ENCODE assay signal across 9 cellular contexts in the genomic region with DNA sequence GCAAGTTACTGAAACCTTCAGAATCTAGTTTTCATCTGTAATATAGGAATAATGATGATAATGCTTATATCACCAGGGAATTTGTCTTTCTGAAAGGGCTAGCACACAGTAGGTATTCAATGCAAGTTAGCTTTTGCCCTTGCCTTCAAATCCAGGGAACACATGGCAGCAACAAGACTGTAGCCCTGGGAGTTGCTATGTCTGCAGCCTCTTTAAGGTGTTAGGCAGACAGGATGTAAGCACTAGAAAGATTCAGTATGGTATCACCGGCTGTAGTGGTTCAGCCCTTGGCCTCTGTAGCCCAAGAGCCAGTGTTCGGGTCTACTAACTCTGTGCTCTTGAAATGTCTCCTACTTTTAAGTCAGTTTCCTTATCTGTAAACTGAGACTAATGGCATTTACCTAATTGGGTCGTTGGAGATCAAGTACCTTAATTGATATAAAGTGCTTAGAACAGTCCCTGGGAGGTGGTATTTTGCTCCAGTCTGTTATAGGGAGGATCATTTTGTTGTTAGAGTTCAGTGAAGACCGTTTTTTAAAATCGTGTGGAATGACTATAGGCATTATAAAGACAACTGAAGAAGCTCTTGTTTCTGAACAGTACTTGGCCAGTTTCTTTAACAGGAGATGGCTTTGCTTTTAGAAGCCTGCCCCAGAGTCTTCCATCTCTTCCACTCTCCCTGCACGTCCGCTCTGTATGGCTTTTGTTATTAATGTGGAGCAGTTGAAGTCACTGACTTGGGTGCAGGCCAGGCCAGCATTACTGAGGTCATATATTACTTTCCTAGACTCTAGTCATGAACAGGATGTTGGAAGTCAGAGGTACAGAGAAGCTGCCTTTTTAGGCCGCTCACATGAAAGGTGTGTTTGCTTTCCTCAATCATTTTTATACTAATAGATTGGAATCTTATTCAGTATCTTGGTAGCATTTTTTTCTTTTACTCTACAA. TPM values are rescaled to one million over a fixed set of nuclear protein-coding genes. Genes with fewer than 3 reads are reported as not detected.
DNase-seq lines count a peak whose midpoint lies in the region; ATAC-seq and TF ChIP-seq lines count a peak whose summit lies in the region.
"Had no signal": no experiment of that assay in that cellular context is flagged by ENCODE, and none has a peak within 500 bp of the region (broad histone marks: within the 10 kb centered on the region; RNA-seq: fewer than 3 reads in every experiment).

No MANE protein-coding gene starts in this region.

- H3K4me3 Mint-ChIP-seq in CD8-positive, alpha-beta memory T cell, result no peak overlapping the region

- peaks cover 0 to 3% of the 10 kb centered on the region in 2 donors for H3K27me3 Mint-ChIP-seq in CD8-positive, alpha-beta memory T cell

- DNase-seq in left cardiac atrium, result peak; percentile 88
- peak; percentile 96 for DNase-seq in sigmoid colon
- DNase-seq in NCI-H1092 treated with DMSO at 0.1 percent for 48 hours (lab: John Stamatoyannopoulos, UW), result no peak
- DNase-seq in CD8-positive, alpha-beta memory T cell, result no peak
- DNase-seq in GM13977 (ENCODE audit: low spot score), result no peak

- no peak for TF ChIP-seq EP300 in sigmoid colon (IDR thresholded peaks at IDR 0.05)

- peaks cover 0 to 3% (median 0%) of the 10 kb centered on the region in 5 donors for H3K9me3 Mint-ChIP-seq in CD8-positive, alpha-beta memory T cell

- peaks cover 0 to 97% (median 89%) of the 10 kb centered on the region in 4 donors for H3K4me1 ChIP-seq in sigmoid colon
- no peaks in the 10 kb centered on the region for H3K4me1 ChIP-seq in CD8-positive, alpha-beta memory T cell (ENCODE audit: insufficient read depth, low read length)

- H3K4me3 ChIP-seq in sigmoid colon, result peak overlapping the region in 1 of 4 donors; percentile 7
- no peak overlapping the region for H3K4me3 ChIP-seq in CD8-positive, alpha-beta memory T cell (ENCODE audit: low read length)

- TF ChIP-seq POLR2A in sigmoid colon (IDR thresholded peaks at IDR 0.05), result no peak

- H3K27me3 ChIP-seq in sigmoid colon, result no peaks in the 10 kb centered on the region
- no peaks in the 10 kb centered on the region for H3K27me3 ChIP-seq in CD8-positive, alpha-beta memory T cell (ENCODE audit: insufficient read depth, low read length, poor library complexity, severe bottlenecking)

- POLR2A ChIA-PET in CD8-positive, alpha-beta memory T cell (lab: Charles Lee), result no interaction called here

- H3K9me3 ChIP-seq in sigmoid colon, result no peaks in the 10 kb centered on the region
- no peaks in the 10 kb centered on the region for H3K9me3 ChIP-seq in CD8-positive, alpha-beta memory T cell (ENCODE audit: low read length)

- 24 to 42% methylated on average over 8 of the region's 8 CpGs for WGBS in sigmoid colon, 2 donors

- in situ Hi-C loops in GM13977 (cut with MboI; ENCODE audit: low pct_unique_long_range_greater_than_20kb, low sequenced_read_pairs, unreplicated experiment), result no loop called here

- intact Hi-C loops in left cardiac atrium (cut with DNase I), result no loop called here
- intact Hi-C loops in sigmoid colon (cut with DNase I), result loop anchor here (2.0 kb wide), 1 partner anchor 43 kb away; no protein-coding TSS in a partner anchor

- ATAC-seq in GM18508 (IDR thresholded peaks at IDR 0.05; ENCODE audit: insufficient read depth, unreplicated experiment) (peak; percentile 26), HG02870 (IDR thresholded peaks at IDR 0.05; ENCODE audit: unreplicated experiment) (peak; percentile 54), SK-N-SH treated with all-trans-retinoic acid at 6 μM for 48 hours (peak; percentile 94), left cardiac atrium (peak; percentile 73 to 89)

- TF ChIP-seq CTCF in sigmoid colon (IDR thresholded peaks at IDR 0.05), result no peak
- no peak for TF ChIP-seq CTCF in GM13977 (IDR thresholded peaks at IDR 0.05; ENCODE audit: extremely low read depth, insufficient read depth, missing control alignments)

- H3K36me3 ChIP-seq in sigmoid colon, result no peaks in the 10 kb centered on the region
- H3K36me3 ChIP-seq in CD8-positive, alpha-beta memory T cell (ENCODE audit: insufficient read depth, low read length), result no peaks in the 10 kb centered on the region

- no peaks in the 10 kb centered on the region for H3K36me3 Mint-ChIP-seq in CD8-positive, alpha-beta memory T cell

- no peaks in the 10 kb centered on the region for H3K4me1 Mint-ChIP-seq in CD8-positive, alpha-beta memory T cell

- H3K27ac ChIP-seq in sigmoid colon, result peak overlapping the region; percentile 76 to 89 (median 80)
- H3K27ac ChIP-seq in CD8-positive, alpha-beta memory T cell (ENCODE audit: low read depth, low read length), result no peak overlapping the region
- H3K27ac ChIP-seq: KMS-11 had no signal

- CTCF ChIA-PET in CD8-positive, alpha-beta memory T cell (lab: Charles Lee), result no interaction called here

- H3K27ac Mint-ChIP-seq in CD8-positive, alpha-beta memory T cell, result peak overlapping the region in 1 of 8 donors; percentile 24

TF ChIP-seq in SK-N-SH treated with all-trans-retinoic acid at 6 μM for 48 hours, 23 proteins besides CTCF, POLR2A, EP300 and RAD21:
- TF ChIP-seq ESRRG (CRISPR knock-in tag; IDR thresholded peaks at IDR 0.05), result no peak
- TF ChIP-seq, protein P1, sequence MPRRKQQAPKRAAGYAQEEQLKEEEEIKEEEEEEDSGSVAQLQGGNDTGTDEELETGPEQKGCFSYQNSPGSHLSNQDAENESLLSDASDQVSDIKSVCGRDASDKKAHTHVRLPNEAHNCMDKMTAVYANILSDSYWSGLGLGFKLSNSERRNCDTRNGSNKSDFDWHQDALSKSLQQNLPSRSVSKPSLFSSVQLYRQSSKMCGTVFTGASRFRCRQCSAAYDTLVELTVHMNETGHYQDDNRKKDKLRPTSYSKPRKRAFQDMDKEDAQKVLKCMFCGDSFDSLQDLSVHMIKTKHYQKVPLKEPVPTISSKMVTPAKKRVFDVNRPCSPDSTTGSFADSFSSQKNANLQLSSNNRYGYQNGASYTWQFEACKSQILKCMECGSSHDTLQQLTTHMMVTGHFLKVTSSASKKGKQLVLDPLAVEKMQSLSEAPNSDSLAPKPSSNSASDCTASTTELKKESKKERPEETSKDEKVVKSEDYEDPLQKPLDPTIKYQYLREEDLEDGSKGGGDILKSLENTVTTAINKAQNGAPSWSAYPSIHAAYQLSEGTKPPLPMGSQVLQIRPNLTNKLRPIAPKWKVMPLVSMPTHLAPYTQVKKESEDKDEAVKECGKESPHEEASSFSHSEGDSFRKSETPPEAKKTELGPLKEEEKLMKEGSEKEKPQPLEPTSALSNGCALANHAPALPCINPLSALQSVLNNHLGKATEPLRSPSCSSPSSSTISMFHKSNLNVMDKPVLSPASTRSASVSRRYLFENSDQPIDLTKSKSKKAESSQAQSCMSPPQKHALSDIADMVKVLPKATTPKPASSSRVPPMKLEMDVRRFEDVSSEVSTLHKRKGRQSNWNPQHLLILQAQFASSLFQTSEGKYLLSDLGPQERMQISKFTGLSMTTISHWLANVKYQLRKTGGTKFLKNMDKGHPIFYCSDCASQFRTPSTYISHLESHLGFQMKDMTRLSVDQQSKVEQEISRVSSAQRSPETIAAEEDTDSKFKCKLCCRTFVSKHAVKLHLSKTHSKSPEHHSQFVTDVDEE (CRISPR knock-in tag; IDR thresholded peaks at IDR 0.05), result 0 out of 2 replicates have a peak, but pooled peaks have one; percentile 20
- no peak for TF ChIP-seq ZNF565 (CRISPR knock-in tag; conservative IDR thresholded peaks at IDR 0.05; ENCODE audit: low read depth)
- TF ChIP-seq, protein P2, sequence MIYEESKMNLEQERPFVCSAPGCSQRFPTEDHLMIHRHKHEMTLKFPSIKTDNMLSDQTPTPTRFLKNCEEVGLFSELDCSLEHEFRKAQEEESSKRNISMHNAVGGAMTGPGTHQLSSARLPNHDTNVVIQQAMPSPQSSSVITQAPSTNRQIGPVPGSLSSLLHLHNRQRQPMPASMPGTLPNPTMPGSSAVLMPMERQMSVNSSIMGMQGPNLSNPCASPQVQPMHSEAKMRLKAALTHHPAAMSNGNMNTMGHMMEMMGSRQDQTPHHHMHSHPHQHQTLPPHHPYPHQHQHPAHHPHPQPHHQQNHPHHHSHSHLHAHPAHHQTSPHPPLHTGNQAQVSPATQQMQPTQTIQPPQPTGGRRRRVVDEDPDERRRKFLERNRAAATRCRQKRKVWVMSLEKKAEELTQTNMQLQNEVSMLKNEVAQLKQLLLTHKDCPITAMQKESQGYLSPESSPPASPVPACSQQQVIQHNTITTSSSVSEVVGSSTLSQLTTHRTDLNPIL (CRISPR knock-in tag; IDR thresholded peaks at IDR 0.05; ENCODE audit: low read depth), result peak; percentile 70; the same call in 1 of the 2 replicates
- TF ChIP-seq CSDC2 (CRISPR knock-in tag; IDR thresholded peaks at IDR 0.05), result no peak
- peak; percentile 45 for TF ChIP-seq ISL1 (CRISPR knock-in tag; IDR thresholded peaks at IDR 0.05)

RNA-seq across cellular contexts. Expression of a gene that starts 44.8 kb away (rescaled TPM):
- 10 to 100 TPM; 35.4 to 55.7 TPM for total RNA-seq in left cardiac atrium
- total RNA-seq in sigmoid colon, result 10 to 100 TPM; 44.1 to 71.6 (median 62.4) TPM
- polyA plus RNA-seq in sigmoid colon, result 10 to 100 TPM; 10.0 to 13.2 (median 11.4) TPM
- under 1 TPM; 0.15 to 0.95 TPM for total RNA-seq in CD8-positive, alpha-beta memory T cell
- polyA plus RNA-seq in CD8-positive, alpha-beta memory T cell, result 0.02 TPM

Comparison
In these comparisons a context has a peak if more than half of its experiments do, and no peak if none do; other contexts are left out.
1. ATAC-seq: peak in every context shown above with its lines; median percentile 94 in SK-N-SH treated with all-trans-retinoic acid at 6 μM for 48 hours; 81 in left cardiac atrium; 54 in HG02870; 26 in GM18508.
2. DNase-seq: peak in left cardiac atrium (single experiment) and sigmoid colon (single experiment); none in NCI-H1092 treated with DMSO at 0.1 percent for 48 hours (single experiment), CD8-positive, alpha-beta memory T cell (0 of 5) and GM13977 (single experiment).
3. RNA of a gene that starts 44.8 kb away (total RNA-seq): 44.1 to 71.6 TPM in sigmoid colon and 35.4 to 55.7 TPM in left cardiac atrium; 0.15 to 0.95 TPM in CD8-positive, alpha-beta memory T cell; every median in the first group is over 10 times any median in the second.